In the genomic region with DNA sequence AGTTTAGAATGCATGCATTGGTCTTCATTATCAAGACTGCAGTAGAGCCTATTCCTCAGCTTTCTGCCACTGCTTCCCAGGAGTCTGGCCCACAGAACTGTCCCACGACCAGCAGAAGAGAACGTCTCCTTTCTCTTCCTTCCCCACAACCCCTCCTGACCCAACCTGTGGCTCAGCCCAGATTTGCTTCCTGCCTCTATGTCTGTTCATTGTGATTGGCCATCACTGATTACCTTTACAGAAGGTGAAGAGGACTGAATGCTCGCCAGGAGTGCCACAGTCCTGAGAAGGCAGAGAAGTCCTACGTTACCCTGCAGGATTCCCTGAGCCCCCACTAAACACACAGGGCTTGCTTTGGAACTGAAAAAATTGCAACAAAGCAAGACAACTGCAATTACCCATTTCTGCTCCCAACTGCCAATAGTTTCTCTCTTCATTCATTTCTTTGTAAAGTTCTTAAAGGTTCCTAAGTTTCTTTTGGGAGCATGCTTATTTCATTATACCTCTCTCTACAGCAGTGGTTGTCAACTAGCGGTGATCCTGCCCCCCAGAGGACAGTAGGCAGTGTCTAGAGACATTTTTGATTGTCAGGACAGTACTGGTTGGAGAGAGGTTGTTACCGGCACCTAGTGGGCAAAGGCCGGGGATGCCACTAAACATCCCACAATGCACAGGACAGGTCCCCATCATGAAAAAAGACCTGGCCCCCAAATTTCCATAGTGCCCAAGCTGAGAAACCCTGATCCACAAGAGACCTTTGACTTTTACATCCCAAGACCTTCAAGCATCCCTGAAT, we compare ENCODE assay signal across 7 cellular contexts. TPM values are rescaled to one million over a fixed set of nuclear protein-coding genes. Genes with fewer than 3 reads are reported as not detected.
A peak's percentile ranks its signal among the peaks of the same experiment; 100 is the strongest.
DNase-seq lines count a peak whose midpoint lies in the region; ATAC-seq lines count a peak whose summit lies in the region.

No MANE protein-coding gene starts in this region.

- H3K4me1 Mint-ChIP-seq in activated CD4-positive, alpha-beta memory T cell treated with anti-CD3 and anti-CD28 coated beads for 36 hours (ENCODE audit: low read depth): peaks cover 82% of the 10 kb centered on the region

- peak overlapping the region; percentile 93 for H3K27ac Mint-ChIP-seq in activated CD4-positive, alpha-beta memory T cell treated with anti-CD3 and anti-CD28 coated beads for 36 hours

- peaks cover 6% of the 10 kb centered on the region for H3K36me3 Mint-ChIP-seq in activated CD4-positive, alpha-beta memory T cell treated with anti-CD3 and anti-CD28 coated beads for 36 hours

- ATAC-seq in left lobe of liver (peak; percentile 69), GM21786 (IDR thresholded peaks at IDR 0.05; ENCODE audit: unreplicated experiment) (no peak), Right ventricle myocardium superior (ENCODE audit: poor library complexity) (no peak)

- CTCF ChIA-PET in activated CD4-positive, alpha-beta memory T cell treated with anti-CD3 and anti-CD28 coated beads for 36 hours (lab: Charles Lee): interaction anchor here (1.0 to 5.0 kb wide), 10 partner anchors 10 to 85 kb away, joined by 4 to 60 read pairs (median 5); a partner anchor contains a TSS

- DNase-seq in ELR (ENCODE audit: low read depth) (peak; percentile 71), Kasumi-1 (lab: John Stamatoyannopoulos, UW) (peak; percentile 87 to 91), left lobe of liver (ENCODE audit: low spot score) (no peak), Right ventricle myocardium superior (no peak)
- DNase-seq in activated CD4-positive, alpha-beta memory T cell treated with anti-CD3 and anti-CD28 coated beads for 36 hours: peak; percentile 63
- DNase-seq in stimulated activated CD4-positive, alpha-beta T cell treated with anti-CD3 and anti-CD28 coated beads, Interleukin-2, amount 100 ng/mL, for 48 hours: no peak

- POLR2A ChIA-PET in activated CD4-positive, alpha-beta memory T cell treated with anti-CD3 and anti-CD28 coated beads for 36 hours (lab: Charles Lee): interaction anchor here (0.7 to 1.4 kb wide), 4 partner anchors 11 to 93 kb away, joined by 3 to 7 read pairs (median 4); a partner anchor contains a TSS

- H3K9me3 Mint-ChIP-seq in activated CD4-positive, alpha-beta memory T cell treated with anti-CD3 and anti-CD28 coated beads for 36 hours: no peaks in the 10 kb centered on the region

- intact Hi-C loops in activated CD4-positive, alpha-beta memory T cell treated with anti-CD3 and anti-CD28 coated beads for 36 hours (cut with micrococcal nuclease): loop anchor here (1.0 kb wide), 2 partner anchors 11 to 34 kb away; no protein-coding TSS in a partner anchor
- intact Hi-C loops in Right ventricle myocardium superior (cut with DNase I): no loop called here

- H3K4me3 Mint-ChIP-seq in activated CD4-positive, alpha-beta memory T cell treated with anti-CD3 and anti-CD28 coated beads for 36 hours: peak overlapping the region; percentile 38

- no peaks in the 10 kb centered on the region for H3K27me3 Mint-ChIP-seq in activated CD4-positive, alpha-beta memory T cell treated with anti-CD3 and anti-CD28 coated beads for 36 hours

RNA-seq across cellular contexts. Expression of a gene that starts 4.5 kb away (rescaled TPM):
- total RNA-seq in activated CD4-positive, alpha-beta memory T cell treated with anti-CD3 and anti-CD28 coated beads for 36 hours: 10 to 100 TPM; 42.9 to 46.9 TPM
- total RNA-seq in left lobe of liver: 21.5 TPM
- total RNA-seq in Right ventricle myocardium superior: 18.6 TPM

RNA-seq across cellular contexts. Expression of a gene that starts 32.2 kb away (rescaled TPM):
- total RNA-seq in activated CD4-positive, alpha-beta memory T cell treated with anti-CD3 and anti-CD28 coated beads for 36 hours: 100 to 1,000 TPM; 136 TPM
- total RNA-seq in left lobe of liver: 156 TPM
- total RNA-seq in Right ventricle myocardium superior: 13.7 TPM

RNA-seq across cellular contexts. Expression of a gene that starts 43.6 kb away (rescaled TPM):
- 1 to 10 TPM; 6.5 to 7.0 TPM for total RNA-seq in activated CD4-positive, alpha-beta memory T cell treated with anti-CD3 and anti-CD28 coated beads for 36 hours
- total RNA-seq in left lobe of liver (14.0 TPM), Right ventricle myocardium superior (4.1 TPM)

Comparison
In these comparisons a context has a peak if more than half of its experiments do, and no peak if none do; other contexts are left out.
1. DNase-seq: peak in ELR (single experiment), Kasumi-1 (2 of 2) and activated CD4-positive, alpha-beta memory T cell treated with anti-CD3 and anti-CD28 coated beads for 36 hours (single experiment); none in left lobe of liver (single experiment), stimulated activated CD4-positive, alpha-beta T cell treated with anti-CD3 and anti-CD28 coated beads, Interleukin-2, amount 100 ng/mL, for 48 hours (0 of 2) and Right ventricle myocardium superior (single experiment).